Comparison of ENCODE assay signal across 1 cellular context in genomic region chr14:49770212-49770817, GRCh38.
A peak's percentile ranks its signal among the peaks of the same experiment; 100 is the strongest.
TF ChIP-seq lines count a peak whose summit lies in the region.

No MANE protein-coding gene starts in this region.

TF ChIP-seq in HepG2, 621 proteins besides CTCF, POLR2A, EP300 and RAD21 (continued from another document and continues in another):
- TF ChIP-seq ZNF362 (CRISPR knock-in tag; IDR thresholded peaks at IDR 0.05; ENCODE audit: borderline replicate concordance), result peak; percentile 53; the same call in 1 of the 2 replicates
- peak; percentile 77; the same call in 1 of the 2 replicates for TF ChIP-seq SRF (IDR thresholded peaks at IDR 0.05; ENCODE audit: low read depth, low read length)
- no peak for TF ChIP-seq HOXA7 (CRISPR knock-in tag; IDR thresholded peaks at IDR 0.05)
- 0 out of 2 replicates have a peak, but pooled peaks have one; percentile 16 for TF ChIP-seq ATF3 (CRISPR knock-in tag; IDR thresholded peaks at IDR 0.05)
- no peak for TF ChIP-seq AKNA (CRISPR knock-in tag; IDR thresholded peaks at IDR 0.05; ENCODE audit: borderline replicate concordance)
- peak; percentile 61; the same call in 1 of the 2 replicates for TF ChIP-seq HOXA9 (CRISPR knock-in tag; IDR thresholded peaks at IDR 0.05; ENCODE audit: borderline replicate concordance)
- peak; percentile 57; the same call in 1 of the 2 replicates for TF ChIP-seq ZNF792 (CRISPR knock-in tag; IDR thresholded peaks at IDR 0.05)
- TF ChIP-seq DRAP1 (CRISPR knock-in tag; IDR thresholded peaks at IDR 0.05), result peak; percentile 94
- TF ChIP-seq CCAR2 (optimal IDR thresholded peaks at IDR 0.05; ENCODE audit: low read depth, low read length), result no peak
- TF ChIP-seq MEF2D (CRISPR knock-in tag; IDR thresholded peaks at IDR 0.05), result no peak
- TF ChIP-seq NR2F2 (IDR thresholded peaks at IDR 0.05; ENCODE audit: borderline replicate concordance, low read depth), result peak; percentile 88
- no peak for TF ChIP-seq ZNF704 (CRISPR knock-in tag; IDR thresholded peaks at IDR 0.05; ENCODE audit: borderline replicate concordance)
- no peak for TF ChIP-seq ZNF841 (CRISPR knock-in tag; IDR thresholded peaks at IDR 0.05; ENCODE audit: borderline replicate concordance)
- TF ChIP-seq SMC3 (IDR thresholded peaks at IDR 0.05; ENCODE audit: low read length), result no peak
- TF ChIP-seq ZNF276 (CRISPR knock-in tag; IDR thresholded peaks at IDR 0.05; ENCODE audit: low read depth), result 0 out of 2 replicates have a peak, but pooled peaks have one; percentile 28
- 0 out of 2 replicates have a peak, but pooled peaks have one; percentile 34 for TF ChIP-seq ZFY (CRISPR knock-in tag; IDR thresholded peaks at IDR 0.05)
- TF ChIP-seq CAMTA2 (CRISPR knock-in tag; IDR thresholded peaks at IDR 0.05; ENCODE audit: borderline replicate concordance), result no peak
- peak; percentile 24 for TF ChIP-seq ZEB1 (IDR thresholded peaks at IDR 0.05; ENCODE audit: insufficient replicate concordance, low read depth)
- no peak for TF ChIP-seq ZSCAN12 (CRISPR knock-in tag; IDR thresholded peaks at IDR 0.05)
- TF ChIP-seq ZNF7 (CRISPR knock-in tag; IDR thresholded peaks at IDR 0.05), result no peak
- TF ChIP-seq ATF4 (CRISPR knock-in tag; IDR thresholded peaks at IDR 0.05), result peak in 1 of 2 experiments; percentile 59; a peak in 1 of 4 replicates
- TF ChIP-seq ZNF530 (CRISPR knock-in tag; IDR thresholded peaks at IDR 0.05; ENCODE audit: low read depth), result no peak
- TF ChIP-seq RXRA (CRISPR knock-in tag; IDR thresholded peaks at IDR 0.05), result peak; percentile 88; the same call in 1 of the 2 replicates
- peak; percentile 84 for TF ChIP-seq ZBTB37 (CRISPR knock-in tag; IDR thresholded peaks at IDR 0.05)
- TF ChIP-seq HMGXB4 (CRISPR knock-in tag; IDR thresholded peaks at IDR 0.05; ENCODE audit: borderline replicate concordance in 1 of 2, low read depth in 1 of 2), result peak; percentile 67; a peak in 2 of 4 replicates
- no peak for TF ChIP-seq E2F2 (CRISPR knock-in tag; IDR thresholded peaks at IDR 0.05; ENCODE audit: borderline replicate concordance)
- peak; percentile 87; the same call in 1 of the 2 replicates for TF ChIP-seq ZNF335 (CRISPR knock-in tag; IDR thresholded peaks at IDR 0.05)
- peak; percentile 92 for TF ChIP-seq POLR2G (IDR thresholded peaks at IDR 0.05; ENCODE audit: low read depth, low read length)
- peak; percentile 76; the same call in 1 of the 2 replicates for TF ChIP-seq TBX3 (IDR thresholded peaks at IDR 0.05; ENCODE audit: borderline replicate concordance)
- TF ChIP-seq MZF1 (CRISPR knock-in tag; IDR thresholded peaks at IDR 0.05; ENCODE audit: borderline replicate concordance), result no peak
- no peak for TF ChIP-seq HCFC1 (IDR thresholded peaks at IDR 0.05; ENCODE audit: low read depth, low read length)
- TF ChIP-seq FOXO1 (CRISPR knock-in tag; IDR thresholded peaks at IDR 0.05), result peak; percentile 63
- peak; percentile 78 for TF ChIP-seq HOXA3 (CRISPR knock-in tag; IDR thresholded peaks at IDR 0.05)
- no peak for TF ChIP-seq ZNF280B (CRISPR knock-in tag; IDR thresholded peaks at IDR 0.05; ENCODE audit: borderline replicate concordance)
- TF ChIP-seq ZNF816 (CRISPR knock-in tag; IDR thresholded peaks at IDR 0.05; ENCODE audit: borderline replicate concordance), result peak; percentile 94
- peak; percentile 93 for TF ChIP-seq ZSCAN9 (CRISPR knock-in tag; IDR thresholded peaks at IDR 0.05; ENCODE audit: borderline replicate concordance)
- TF ChIP-seq MAZ (IDR thresholded peaks at IDR 0.05; ENCODE audit: borderline replicate concordance, low read depth, low read length), result peak; percentile 31; the same call in 1 of the 2 replicates
- TF ChIP-seq MAZ (CRISPR knock-in tag; IDR thresholded peaks at IDR 0.05; ENCODE audit: low read depth), result peak; percentile 62; the same call in 1 of the 2 replicates
- TF ChIP-seq NAIF1 (CRISPR knock-in tag; IDR thresholded peaks at IDR 0.05; ENCODE audit: borderline replicate concordance), result no peak
